In genomic region chr11:68315581-68315920, GRCh38 we compare ENCODE assay signal across 12 cellular contexts. TPM values are rescaled to one million over a fixed set of nuclear protein-coding genes. Genes with fewer than 3 reads are reported as not detected.
DNase-seq lines count a peak whose midpoint lies in the region; ATAC-seq, FAIRE-seq and TF ChIP-seq lines count a peak whose summit lies in the region.
"Had no signal": no experiment of that assay in that cellular context is flagged by ENCODE, and none has a peak within 500 bp of the region (broad histone marks: within the 10 kb centered on the region; RNA-seq: fewer than 3 reads in every experiment).

No MANE protein-coding gene starts in this region.

- DNase-seq in NCI-H2029 (lab: John Stamatoyannopoulos, UW) (peak; percentile 57), NCI-H2029 treated with DMSO at 0.1 percent for 48 hours (lab: John Stamatoyannopoulos, UW) (no peak), GM12878 (ENCODE audit: low read depth, low spot score) (no peak), lower lobe of right lung (no peak), thoracic aorta (ENCODE audit: low spot score) (no peak), testis (no peak), NCI-H146 treated with DMSO at 0.1 percent for 48 hours (lab: John Stamatoyannopoulos, UW; ENCODE audit: unreplicated experiment) (no peak)
- no peak for DNase-seq in activated T-cell treated with anti-CD3 and anti-CD28 coated beads, Interleukin-2, amount 50 U/mL, for 48 hours
- DNase-seq: hypothalamus, occipital lobe had no signal

- no peak for TF ChIP-seq EP300 in GM12878 (IDR thresholded peaks at IDR 0.05; ENCODE audit: borderline replicate concordance in 1 of 2, control insufficient read depth in 1 of 2, low read depth in 2 of 2, low read length in 2 of 2)

- no peaks in the 10 kb centered on the region for H3K36me3 ChIP-seq in GM12878 (ENCODE audit: control insufficient read depth in 2 of 2, insufficient read depth in 2 of 2, low read length in 1 of 2)
- no peaks in the 10 kb centered on the region for H3K36me3 ChIP-seq in lower lobe of right lung
- no peaks in the 10 kb centered on the region for H3K36me3 ChIP-seq in thoracic aorta
- no peaks in the 10 kb centered on the region for H3K36me3 ChIP-seq in testis (ENCODE audit: low read depth, missing control alignments)

- H3K9me3 ChIP-seq in GM12878 (replicated peaks; ENCODE audit: control insufficient read depth, insufficient read depth, low read length): no peaks in the 10 kb centered on the region
- H3K9me3 ChIP-seq in lower lobe of right lung: no peaks in the 10 kb centered on the region
- H3K9me3 ChIP-seq in thoracic aorta: no peaks in the 10 kb centered on the region
- no peaks in the 10 kb centered on the region for H3K9me3 ChIP-seq in testis

- peaks cover 45% of the 10 kb centered on the region for H3K79me2 ChIP-seq in GM12878 (ENCODE audit: control insufficient read depth, insufficient read depth, low read length)

- no peaks in the 10 kb centered on the region for H3K27me3 ChIP-seq in GM12878 (replicated peaks in 1 of 2; ENCODE audit: control insufficient read depth in 2 of 2, insufficient read depth in 2 of 2, low read length in 1 of 2)
- H3K27me3 ChIP-seq in lower lobe of right lung (ENCODE audit: low read depth): no peaks in the 10 kb centered on the region
- H3K27me3 ChIP-seq in thoracic aorta (replicated peaks; ENCODE audit: insufficient read depth): no peaks in the 10 kb centered on the region
- H3K27me3 ChIP-seq in testis: no peaks in the 10 kb centered on the region

- SMC1A ChIA-PET in GM12878 (lab: Charles Lee; ENCODE audit: uncharacterized antibody, unreplicated experiment): interaction anchor here (0.6 kb wide), 2 partner anchors 49 to 173 kb away, joined by 3 to 4 read pairs; no protein-coding TSS in a partner anchor

- TF ChIP-seq RAD21 in GM12878 (IDR thresholded peaks at IDR 0.05; ENCODE audit: insufficient read depth, low read depth, low read length): no peak

- CTCF ChIA-PET in GM12878 (lab: Yijun Ruan, JAX): interaction anchor here (1.2 kb wide), 1 partner anchor 55 kb away, joined by 3 read pairs; no protein-coding TSS in a partner anchor

- POLR2A ChIA-PET in GM12878 (lab: Charles Lee): no interaction called here

- H3K4me1 ChIP-seq in GM12878 (ENCODE audit: control insufficient read depth, insufficient read depth, low read length) (peaks cover 6% of the 10 kb centered on the region), lower lobe of right lung (peaks cover 52% of the 10 kb centered on the region), thoracic aorta (ENCODE audit: control insufficient read depth in 1 of 2, low read depth in 2 of 2) (peaks cover 21 to 43% of the 10 kb centered on the region in 2 donors), testis (peaks cover 11% of the 10 kb centered on the region)

- H3K27ac ChIP-seq in GM12878 (ENCODE audit: control insufficient read depth, insufficient read depth): no peak overlapping the region
- peak overlapping the region; percentile 66 for H3K27ac ChIP-seq in lower lobe of right lung
- H3K27ac ChIP-seq in thoracic aorta: peak overlapping the region; percentile 87 to 92
- peak overlapping the region in 1 of 2 donors; percentile 26 for H3K27ac ChIP-seq in testis
- H3K27ac ChIP-seq: 22Rv1 had no signal

- BruUV-seq in GM12878 (replicated peaks; lab: Mats Ljungman, UMichigan): no TSS peak

- ATAC-seq in GM12878 (no peak), lower lobe of right lung (no peak), thoracic aorta (ENCODE audit: insufficient number of reproducible peaks, low FRiP score, low read depth) (no peak)

- FAIRE-seq in GM12878 (lab: Jason Lieb, UNC): no peak
- FAIRE-seq: H54 had no signal

- TF ChIP-seq POLR2A in GM12878 (IDR thresholded peaks at IDR 0.05; ENCODE audit: low read depth, low read length) (no peak), testis (IDR thresholded peaks at IDR 0.05) (no peak)

- H3K4me3 ChIP-seq in GM12878: peak overlapping the region; percentile 92
- H3K4me3 ChIP-seq in lower lobe of right lung: no peak overlapping the region
- H3K4me3 ChIP-seq in thoracic aorta: peak overlapping the region; percentile 93
- no peak overlapping the region for H3K4me3 ChIP-seq in testis

- 88% methylated on average over 10 of the region's 10 CpGs for WGBS in GM12878 (ENCODE audit: insufficient coverage, insufficient replicate concordance, low lambda C conversion rate, missing lambda C conversion rate)
- WGBS in testis, 2 donors: 79 to 80% methylated on average over 10 of the region's 10 CpGs

- H3K4me2 ChIP-seq in GM12878 (ENCODE audit: control insufficient read depth, insufficient read depth): peak overlapping the region; percentile 89

- no peak overlapping the region for H2AFZ ChIP-seq in GM12878 (ENCODE audit: control insufficient read depth, low read depth, low read length)

- H4K20me1 ChIP-seq in GM12878 (ENCODE audit: control insufficient read depth, insufficient read depth): no peaks in the 10 kb centered on the region

- intact Hi-C loops in GM12878 (cut with micrococcal nuclease; ENCODE audit: unreplicated experiment): no loop called here
- intact Hi-C loops in lower lobe of right lung (cut with DNase I): no loop called here
- intact Hi-C loops in testis (cut with DNase I; ENCODE audit: low total_unique reads): loop anchor here (10.0 kb wide), 1 partner anchor 59 kb away; no protein-coding TSS in a partner anchor

- in situ Hi-C loops in GM12878 (cut with MboI): no loop called here

- RAD21 ChIA-PET in GM12878 (lab: Charles Lee; ENCODE audit: unreplicated experiment): no interaction called here

- TF ChIP-seq CTCF in GM12878 (IDR thresholded peaks at IDR 0.05 in 2 of 3, conservative IDR thresholded peaks at IDR 0.05 in 1 of 3; ENCODE audit: control insufficient read depth in 2 of 3, extremely low read depth in 1 of 3, insufficient read depth in 1 of 3, low read depth in 3 of 3, low read length in 3 of 3) (no peak), lower lobe of right lung (IDR thresholded peaks at IDR 0.05) (no peak), thoracic aorta (IDR thresholded peaks at IDR 0.05) (no peak), testis (IDR thresholded peaks at IDR 0.05) (no peak)

- no peak overlapping the region for H3K9ac ChIP-seq in GM12878 (ENCODE audit: control insufficient read depth, insufficient read depth, low read length)

TF ChIP-seq in GM12878, 131 proteins besides CTCF, POLR2A, EP300 and RAD21 (continues in another document):
- no peak for TF ChIP-seq RB1 (IDR thresholded peaks at IDR 0.05; ENCODE audit: borderline replicate concordance)

RNA-seq across cellular contexts. Expression of gene LRP5, which starts 3.2 kb away (rescaled TPM):
- 56.4 and 81.7 TPM in 2 replicates for total RNA-seq in GM12878 (2013; cell fraction: nucleolus; rRNA removed)
- total RNA-seq in GM12878 (2014; rRNA removed): 13.1 and 15.7 TPM in 2 replicates
- total RNA-seq in GM12878 (2014; rRNA removed; fragmentation: Illumina TruSeq; extraction: Trizol): 6.4 and 7.9 TPM in 2 replicates
- total RNA-seq in GM12878 (2021): 31.9 and 34.0 TPM in 2 replicates
- 1.8 TPM for polyA plus RNA-seq in GM12878 (2011; ENCODE audit: low read depth)
- polyA plus RNA-seq in GM12878 (2011; rRNA removed): 1.4 and 4.7 TPM in 2 replicates
- polyA plus RNA-seq in GM12878 (2011; cell fraction: cytosol; rRNA removed): 7.2 and 8.4 TPM in 2 replicates
- polyA plus RNA-seq in GM12878 (2011; cell fraction: nucleus; rRNA removed): 15.6 and 23.2 TPM in 2 replicates
- polyA plus RNA-seq in GM12878 (2012): 7.5 and 10.0 TPM in 2 replicates
- 0.70 and 4.8 TPM in 2 replicates for polyA plus RNA-seq in GM12878 (2014; fragmentation: Illumina TruSeq; extraction: Trizol)
- polyA plus RNA-seq in GM12878 (2014; fragmentation: Nextera tagmentation; extraction: Ambion mirVana): under 1 TPM; 0.37 to 0.97 TPM
- 12.2 and 13.2 TPM in 2 replicates for polyA plus RNA-seq in GM12878 (2014; rRNA removed)
- polyA plus RNA-seq in GM12878 (2016; fragmentation: Nextera tagmentation; extraction: Ambion mirVana): 10 to 100 TPM in 1 of 2 experiments, 1 to 10 TPM in 1; 5.3 to 11.5 TPM
- polyA minus RNA-seq in GM12878 (2011; rRNA and poly(A)+ RNA removed): 12.6 and 23.1 TPM in 2 replicates
- polyA minus RNA-seq in GM12878 (2011; cell fraction: cytosol; rRNA and poly(A)+ RNA removed): 8.2 and 13.0 TPM in 2 replicates
- 12.1 and 20.7 TPM in 2 replicates for polyA minus RNA-seq in GM12878 (2011; cell fraction: nucleus; rRNA and poly(A)+ RNA removed)
- total RNA-seq in lower lobe of right lung: 66.1 TPM
- 10 to 100 TPM; 67.2 to 99.1 TPM for total RNA-seq in thoracic aorta
- total RNA-seq in testis: 10 to 100 TPM; 20.6 to 21.3 TPM
- polyA plus RNA-seq in testis (ENCODE audit: insufficient read depth, low read depth, low replicate concordance): 15.7 TPM

RNA-seq across cellular contexts. Expression of gene C11orf24, which starts 43.8 kb away (rescaled TPM):
- total RNA-seq in GM12878 (2013; cell fraction: nucleolus; rRNA removed): 42.2 and 52.0 TPM in 2 replicates
- total RNA-seq in GM12878 (2014; rRNA removed) (43.3 and 43.7 TPM in 2 replicates), GM12878 (2014; rRNA removed; fragmentation: Illumina TruSeq; extraction: Trizol) (29.4 and 33.1 TPM in 2 replicates), GM12878 (2021) (61.7 and 74.6 TPM in 2 replicates), lower lobe of right lung (24.7 TPM), thoracic aorta (10 to 100 TPM; 37.9 to 63.0 TPM), testis (10 to 100 TPM; 65.7 to 87.7 TPM)
- polyA plus RNA-seq in GM12878 (2011; ENCODE audit: low read depth): 20.8 TPM
- polyA plus RNA-seq in GM12878 (2011; rRNA removed) (14.5 and 25.9 TPM in 2 replicates), GM12878 (2014; fragmentation: Illumina TruSeq; extraction: Trizol) (18.5 and 39.0 TPM in 2 replicates), GM12878 (2014; fragmentation: Nextera tagmentation; extraction: Ambion mirVana) (1 to 10 TPM; 4.3 to 9.9 TPM), GM12878 (2014; rRNA removed) (63.4 and 70.3 TPM in 2 replicates), GM12878 (2016; fragmentation: Nextera tagmentation; extraction: Ambion mirVana) (100 to 1,000 TPM in 1 of 2 experiments, 10 to 100 TPM in 1; 93.4 to 104 TPM), testis (ENCODE audit: insufficient read depth, low read depth, low replicate concordance) (29.6 TPM)
- 44.8 and 58.3 TPM in 2 replicates for polyA plus RNA-seq in GM12878 (2011; cell fraction: cytosol; rRNA removed)
- 36.4 and 41.9 TPM in 2 replicates for polyA plus RNA-seq in GM12878 (2011; cell fraction: nucleus; rRNA removed)
- polyA plus RNA-seq in GM12878 (2012): 37.6 and 40.4 TPM in 2 replicates
- polyA minus RNA-seq in GM12878 (2011; rRNA and poly(A)+ RNA removed): 17.3 and 26.1 TPM in 2 replicates
- polyA minus RNA-seq in GM12878 (2011; cell fraction: cytosol; rRNA and poly(A)+ RNA removed): 17.6 and 19.2 TPM in 2 replicates
- 13.5 and 23.2 TPM in 2 replicates for polyA minus RNA-seq in GM12878 (2011; cell fraction: nucleus; rRNA and poly(A)+ RNA removed)

Comparison
In these comparisons a context has a peak if more than half of its experiments do, and no peak if none do; other contexts are left out.
1. H3K4me3 ChIP-seq: peak in GM12878 (single experiment) and thoracic aorta (single experiment); none in lower lobe of right lung (single experiment) and testis (0 of 2).